12 cellular contexts compared by ENCODE assay signal in the genomic region with DNA sequence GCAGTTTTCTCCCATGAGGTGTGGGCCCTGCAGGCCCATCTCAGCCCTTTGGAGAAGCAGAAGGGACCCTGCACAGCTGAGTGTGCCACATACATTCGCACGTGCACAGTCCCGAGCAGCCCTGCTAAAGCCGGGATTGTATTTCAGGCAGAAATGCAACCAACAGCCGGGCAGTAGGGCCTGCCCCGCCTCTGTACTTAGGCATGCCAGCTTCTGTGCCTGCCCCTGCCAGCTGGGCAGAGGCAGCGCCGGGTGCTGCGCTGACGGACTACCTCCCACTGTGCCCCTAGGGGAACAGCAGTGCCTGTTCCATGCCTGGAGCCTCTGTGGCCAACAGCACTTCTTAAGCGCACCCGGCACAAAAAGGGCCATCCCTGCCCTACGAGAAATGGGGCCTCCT.
A peak's percentile ranks its signal among the peaks of the same experiment; 100 is the strongest.
DNase-seq lines count a peak whose midpoint lies in the region; ATAC-seq, FAIRE-seq and TF ChIP-seq lines count a peak whose summit lies in the region.
"Had no signal": no experiment of that assay in that cellular context is flagged by ENCODE, and none has a peak within 500 bp of the region (broad histone marks: within the 10 kb centered on the region; RNA-seq: fewer than 3 reads in every experiment).

No MANE protein-coding gene starts in this region.

- no peak for ATAC-seq in HG03457 (IDR thresholded peaks at IDR 0.05; ENCODE audit: unreplicated experiment)
- no peak for ATAC-seq in mucosa of descending colon
- ATAC-seq: activated T-cell treated with anti-CD3 and anti-CD28 coated beads, Interleukin-2, amount 50 U/mL, for 4 hours; GM23338 had no signal

- H3K9ac ChIP-seq in keratinocyte (ENCODE audit: control insufficient read depth, extremely low read depth, insufficient read depth, low read length), result no peak overlapping the region
- H3K9ac ChIP-seq in skeletal muscle tissue (ENCODE audit: low read depth in 1 of 3, low read length in 3 of 3), result peak overlapping the region in 2 of 3 donors; percentile 14 to 63

- dilution Hi-C loops in keratinocyte (cut with MboI; ENCODE audit: extremely low pct_ligation_motif_present, low sequenced_read_pairs), result no loop called here

- H3K4me3 ChIP-seq in keratinocyte (ENCODE audit: control insufficient read depth in 2 of 3, extremely low read depth in 1 of 3, insufficient read depth in 2 of 3, low read depth in 1 of 3, low read length in 3 of 3) (no peak overlapping the region), skeletal muscle tissue (ENCODE audit: low read length in 3 of 3) (no peak overlapping the region), mucosa of descending colon (no peak overlapping the region)
- H3K4me3 ChIP-seq: GM23338 had no signal

- H2AFZ ChIP-seq in keratinocyte (ENCODE audit: control insufficient read depth, low read length), result no peak overlapping the region
- H2AFZ ChIP-seq: GM23338 had no signal

- peaks cover 27% of the 10 kb centered on the region for H3K36me3 Mint-ChIP-seq in HFFc6 (ENCODE audit: low read depth)

- peaks cover 20% of the 10 kb centered on the region for H3K4me1 ChIP-seq in keratinocyte (ENCODE audit: control insufficient read depth, extremely low read depth, insufficient read depth, low read length)
- peaks cover 67 to 88% (median 74%) of the 10 kb centered on the region in 3 donors for H3K4me1 ChIP-seq in skeletal muscle tissue (ENCODE audit: control insufficient read depth in 3 of 3, insufficient read depth in 3 of 3, low read length in 3 of 3)
- peaks cover 10% of the 10 kb centered on the region for H3K4me1 ChIP-seq in mucosa of descending colon (ENCODE audit: low read depth)

- H3K27ac ChIP-seq in keratinocyte (ENCODE audit: control insufficient read depth, insufficient read depth, low read length) (no peak overlapping the region), skeletal muscle tissue (ENCODE audit: low read depth, low read length) (peak overlapping the region; percentile 61)
- H3K27ac ChIP-seq: HL-60 had no signal

- no peak overlapping the region for H3K4me2 ChIP-seq in keratinocyte (ENCODE audit: control insufficient read depth, extremely low read depth, insufficient read depth, low read depth, low read length)
- H3K4me2 ChIP-seq: GM23338 had no signal

- no peaks in the 10 kb centered on the region for H3K9me1 ChIP-seq in keratinocyte (ENCODE audit: control insufficient read depth, extremely low read depth, insufficient read depth, low read length)

- H3K36me3 ChIP-seq in keratinocyte (ENCODE audit: control insufficient read depth in 2 of 2, extremely low read depth in 1 of 2, insufficient read depth in 2 of 2, low read length in 2 of 2) (peaks cover 40 to 53% of the 10 kb centered on the region in 2 experiments), skeletal muscle tissue (ENCODE audit: control insufficient read depth in 3 of 3, insufficient read depth in 3 of 3, low read length in 3 of 3) (peaks cover 4 to 10% (median 8%) of the 10 kb centered on the region in 3 donors), mucosa of descending colon (ENCODE audit: low read depth) (no peaks in the 10 kb centered on the region)

- no peaks in the 10 kb centered on the region for H3K9me3 ChIP-seq in keratinocyte (ENCODE audit: control insufficient read depth, low read depth, low read length)
- no peaks in the 10 kb centered on the region for H3K9me3 ChIP-seq in skeletal muscle tissue (ENCODE audit: control insufficient read depth in 3 of 3, low read length in 3 of 3)
- H3K9me3 ChIP-seq in mucosa of descending colon, result no peaks in the 10 kb centered on the region

- H3K79me2 ChIP-seq in keratinocyte (ENCODE audit: control insufficient read depth, insufficient read depth, low read length), result peaks cover 59% of the 10 kb centered on the region

- DNase-seq in HFFc6 (no peak), amygdala (lab: John Stamatoyannopoulos, UW) (peak in 52 of 56 donors; percentile 16 to 91 (median 64)), keratinocyte (ENCODE audit: low read depth, low spot score) (no peak), D721Med (ENCODE audit: insufficient read length, low spot score) (no peak), mucosa of descending colon (no peak), NCI-H226 (no peak)
- DNase-seq: activated T-cell treated with anti-CD3 and anti-CD28 coated beads, Interleukin-2, amount 50 U/mL, for 4 hours had no signal

- peaks cover 12% of the 10 kb centered on the region for H4K20me1 ChIP-seq in keratinocyte (ENCODE audit: control insufficient read depth, extremely low read depth, insufficient read depth, low read length)

- peak overlapping the region; percentile 61 for H3K27ac Mint-ChIP-seq in HFFc6
- H3K27ac Mint-ChIP-seq: GM23338; T-helper 2 cell treated with Interferon-gamma antibody and Interleukin-4, amounts not matched to agents 5 μg/mL and 100 μg/mL, for 36 hours had no signal

- H3K9me3 Mint-ChIP-seq in HFFc6, result no peaks in the 10 kb centered on the region
- H3K9me3 Mint-ChIP-seq: activated T-cell treated with anti-CD3 and anti-CD28 coated beads, Interleukin-2, amount 50 U/mL, for 4 hours; GM23338; T-helper 2 cell treated with Interferon-gamma antibody and Interleukin-4, amounts not matched to agents 5 μg/mL and 100 μg/mL, for 36 hours had no signal

- H3K27me3 Mint-ChIP-seq in HFFc6 (ENCODE audit: insufficient read depth), result peaks cover 11% of the 10 kb centered on the region

- TF ChIP-seq CTCF in HFFc6 (IDR thresholded peaks at IDR 0.05) (no peak), keratinocyte (optimal IDR thresholded peaks at IDR 0.05 in 1 of 3, IDR thresholded peaks at IDR 0.05 in 1 of 3, conservative IDR thresholded peaks at IDR 0.05 in 1 of 3; ENCODE audit: extremely low read depth in 1 of 3, insufficient read depth in 2 of 3, low read length in 3 of 3) (no peak), D721Med (IDR thresholded peaks at IDR 0.05; ENCODE audit: insufficient read depth, missing control alignments) (no peak), mucosa of descending colon (IDR thresholded peaks at IDR 0.05) (no peak)

- H3K27me3 ChIP-seq in keratinocyte (ENCODE audit: control insufficient read depth, extremely low read depth, insufficient read depth, low read length) (no peaks in the 10 kb centered on the region), skeletal muscle tissue (ENCODE audit: control insufficient read depth in 3 of 3, insufficient read depth in 3 of 3, low read length in 3 of 3) (no peaks in the 10 kb centered on the region)

- peaks cover 69% of the 10 kb centered on the region for H3K4me1 Mint-ChIP-seq in HFFc6 (ENCODE audit: low read depth)

- intact Hi-C loops in mucosa of descending colon (cut with DNase I, micrococcal nuclease), result loop anchor here in 1 of 2 donors (10.0 kb wide), 1 partner anchor 49 kb away; no protein-coding TSS in a partner anchor

- FAIRE-seq in keratinocyte (lab: Jason Lieb, UNC) (peak; percentile 39), D721Med (lab: Jason Lieb, UNC) (no peak)

- H3K4me3 Mint-ChIP-seq in HFFc6, result 0 out of 2 replicates have a peak overlapping the region, but pooled peaks have one; percentile 20
- H3K4me3 Mint-ChIP-seq: activated T-cell treated with anti-CD3 and anti-CD28 coated beads, Interleukin-2, amount 50 U/mL, for 4 hours; GM23338; T-helper 2 cell treated with Interferon-gamma antibody and Interleukin-4, amounts not matched to agents 5 μg/mL and 100 μg/mL, for 36 hours had no signal

Comparison
In these comparisons a context has a peak if more than half of its experiments do, and no peak if none do; other contexts are left out.
1. DNase-seq: peak in amygdala (52 of 56); none in HFFc6 (single experiment), keratinocyte (single experiment), D721Med (single experiment), mucosa of descending colon (0 of 3) and NCI-H226 (single experiment).